22 cellular contexts compared by ENCODE assay signal in the genomic region with DNA sequence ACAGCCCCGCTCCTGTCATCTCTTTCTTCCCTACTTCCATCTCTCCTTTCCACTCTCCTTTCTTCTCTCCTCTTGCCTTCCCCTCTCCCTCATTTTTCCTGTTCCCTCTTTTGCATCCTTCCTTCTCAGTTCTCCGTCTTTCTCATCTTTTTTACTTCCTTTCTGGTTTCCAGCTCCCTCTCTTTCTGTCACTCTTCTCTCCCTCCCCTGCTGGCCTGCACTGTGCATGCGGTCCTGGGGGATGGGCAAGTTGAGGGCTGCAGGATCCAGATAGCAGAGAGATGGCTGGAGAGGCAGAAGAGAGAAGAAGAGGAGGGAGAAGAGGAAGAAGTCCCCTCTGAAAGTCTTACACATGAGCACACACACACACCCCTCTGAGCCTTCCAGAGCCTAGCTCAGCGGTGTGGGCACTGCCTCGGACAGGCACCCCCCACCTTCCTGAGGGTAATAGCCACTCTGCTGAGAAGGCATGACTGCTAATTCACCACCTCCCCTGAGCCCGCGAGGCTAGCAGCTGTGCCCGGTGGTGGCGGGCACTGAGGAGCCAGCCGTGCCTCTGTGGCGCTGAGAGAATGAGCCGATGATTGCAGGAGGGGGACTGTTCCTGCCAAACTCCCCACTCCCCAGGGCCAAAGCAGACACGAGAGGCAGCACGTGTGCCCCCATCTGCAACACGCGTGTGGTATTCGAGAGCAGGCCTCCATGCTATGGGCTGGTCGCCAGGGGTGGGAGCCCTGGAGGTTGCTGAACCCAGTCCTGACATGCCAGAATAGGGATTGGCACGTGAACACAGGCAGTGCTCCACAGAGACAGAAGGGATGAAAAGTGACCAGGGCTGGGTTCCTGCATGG. TPM values are rescaled to one million over a fixed set of nuclear protein-coding genes. Genes with fewer than 3 reads are reported as not detected.
A peak's percentile ranks its signal among the peaks of the same experiment; 100 is the strongest.
DNase-seq lines count a peak whose midpoint lies in the region; ATAC-seq, FAIRE-seq and TF ChIP-seq lines count a peak whose summit lies in the region.
"Had no signal": no experiment of that assay in that cellular context is flagged by ENCODE, and none has a peak within 500 bp of the region (broad histone marks: within the 10 kb centered on the region; RNA-seq: fewer than 3 reads in every experiment).

No MANE protein-coding gene starts in this region.

- H3K9ac ChIP-seq in BLaER1, result peak overlapping the region; percentile 17; the same call in 1 of the 2 replicates
- no peak overlapping the region for H3K9ac ChIP-seq in astrocyte (ENCODE audit: low read length)
- no peak overlapping the region for H3K9ac ChIP-seq in HepG2 (ENCODE audit: insufficient read depth, low read depth, low read length)

- H3K9me3 ChIP-seq in BLaER1 (no peaks in the 10 kb centered on the region), astrocyte (ENCODE audit: insufficient read depth, low read depth, low read length) (no peaks in the 10 kb centered on the region), HepG2 (ENCODE audit: low read length) (no peaks in the 10 kb centered on the region), PC-9 (ENCODE audit: insufficient read depth, low read depth) (no peaks in the 10 kb centered on the region), tibial nerve (no peaks in the 10 kb centered on the region)
- H3K9me3 ChIP-seq: body of pancreas had no signal

- intact Hi-C loops in HepG2 (cut with micrococcal nuclease; ENCODE audit: unreplicated experiment), result no loop called here
- intact Hi-C loops in lower leg skin (cut with DNase I; ENCODE audit: low total_unique reads), result no loop called here
- intact Hi-C loops in PC-9 (cut with micrococcal nuclease; ENCODE audit: unreplicated experiment), result no loop called here
- intact Hi-C loops in left cardiac atrium (cut with DNase I), result no loop called here

- WGBS in HepG2 (ENCODE audit: low lambda C conversion rate), result 67% methylated on average over 13 of the region's 19 CpGs
- 42 to 61% methylated on average over 15 to 19 of the region's 19 CpGs for WGBS in lower leg skin, 2 donors
- whole genome bisulfite sequencing in tibial nerve, 2 donors, result 57 to 64% methylated on average over 18 to 19 of the region's 19 CpGs

- peaks cover 2% of the 10 kb centered on the region for H3K36me3 Mint-ChIP-seq in astrocyte (ENCODE audit: low read depth, unreplicated experiment)
- H3K36me3 Mint-ChIP-seq: activated naive CD8-positive, alpha-beta T cell treated with anti-CD3 and anti-CD28 coated beads for 36 hours; CD4-positive, CD25-positive, alpha-beta regulatory T cell had no signal

- TF ChIP-seq CTCF in astrocyte (IDR thresholded peaks at IDR 0.05; ENCODE audit: insufficient read depth, low read depth, low read length) (no peak), HepG2 (CRISPR knock-in tag; IDR thresholded peaks at IDR 0.05) (no peak), lower leg skin (IDR thresholded peaks at IDR 0.05) (no peak), PC-9 (conservative IDR thresholded peaks at IDR 0.05) (no peak), tibial nerve (IDR thresholded peaks at IDR 0.05) (no peak)

- H3K36me3 ChIP-seq in BLaER1 (no peaks in the 10 kb centered on the region), astrocyte (ENCODE audit: insufficient read depth, low read length) (no peaks in the 10 kb centered on the region), HepG2 (replicated peaks in 1 of 2; ENCODE audit: control insufficient read depth in 1 of 2, insufficient read depth in 2 of 2, low read length in 2 of 2) (no peaks in the 10 kb centered on the region), PC-9 (ENCODE audit: low read depth) (no peaks in the 10 kb centered on the region), tibial nerve (peaks cover 0 to 14% (median 0%) of the 10 kb centered on the region in 3 donors)

- TF ChIP-seq RAD21 in HepG2 (CRISPR knock-in tag; IDR thresholded peaks at IDR 0.05), result no peak

- in situ Hi-C loops in HepG2 (cut with HindIII; ENCODE audit: extremely low pct_ligation_motif_present, low pct_unique_long_range_greater_than_20kb), result loop anchor here (10.0 kb wide), 1 partner anchor 151 kb away; the partner anchor contains the start of gene RPS14

- H3F3A ChIP-seq in PC-9 (ENCODE audit: insufficient read depth, low read depth), result no peaks in the 10 kb centered on the region; the same call in 1 of the 2 replicates

- BruUV-seq in HepG2 (replicated peaks; lab: Mats Ljungman, UMichigan), result no TSS peak
- no TSS peak for BruUV-seq in PC-9 (replicated peaks; lab: Mats Ljungman, UMichigan)

- no peaks in the 10 kb centered on the region for H3K9me2 ChIP-seq in PC-9 (ENCODE audit: insufficient read depth)

- no peak for FAIRE-seq in astrocyte (lab: Jason Lieb, UNC)
- no peak for FAIRE-seq in HepG2 (lab: Jason Lieb, UNC)
- FAIRE-seq: H54 had no signal

- H4K20me1 ChIP-seq in BLaER1 (no peaks in the 10 kb centered on the region), astrocyte (ENCODE audit: insufficient read depth, low read length) (no peaks in the 10 kb centered on the region), HepG2 (ENCODE audit: insufficient read depth, low read length) (no peaks in the 10 kb centered on the region), PC-9 (ENCODE audit: insufficient read depth) (no peaks in the 10 kb centered on the region)

- peaks cover 43% of the 10 kb centered on the region for H3K4me1 ChIP-seq in BLaER1
- peaks cover 13% of the 10 kb centered on the region for H3K4me1 ChIP-seq in astrocyte (ENCODE audit: insufficient read depth, low read length)
- peaks cover 19% of the 10 kb centered on the region for H3K4me1 ChIP-seq in HepG2 (ENCODE audit: insufficient read depth, low read length)
- peaks cover 11% of the 10 kb centered on the region for H3K4me1 ChIP-seq in PC-9 (replicated peaks; ENCODE audit: insufficient read depth)
- peaks cover 0 to 39% (median 11%) of the 10 kb centered on the region in 4 donors for H3K4me1 ChIP-seq in tibial nerve

- peak overlapping the region; percentile 56 for H3K27ac ChIP-seq in BLaER1
- H3K27ac ChIP-seq in astrocyte (ENCODE audit: low read depth, low read length), result no peak overlapping the region
- H3K27ac ChIP-seq in HepG2 (ENCODE audit: extremely low read length, insufficient read depth, low read length), result no peak overlapping the region
- no peak overlapping the region for H3K27ac ChIP-seq in PC-9
- H3K27ac ChIP-seq in tibial nerve, result peak overlapping the region in 1 of 4 donors; percentile 6
- H3K27ac ChIP-seq: body of pancreas, foreskin keratinocyte had no signal

- H2AFZ ChIP-seq in astrocyte (ENCODE audit: low read depth, low read length), result no peak overlapping the region
- H2AFZ ChIP-seq in HepG2 (ENCODE audit: low read length), result no peak overlapping the region
- no peak overlapping the region for H2AFZ ChIP-seq in PC-9

- H3K4me3 ChIP-seq in BLaER1 (no peak overlapping the region), astrocyte (ENCODE audit: insufficient read depth, low read depth, low read length) (no peak overlapping the region), HepG2 (replicated peaks in 1 of 3; ENCODE audit: insufficient read depth in 1 of 3, low read depth in 2 of 3, low read length in 3 of 3) (no peak overlapping the region), lower leg skin (ENCODE audit: low read depth, poor library complexity, severe bottlenecking) (no peak overlapping the region), PC-9 (no peak overlapping the region), tibial nerve (no peak overlapping the region)
- H3K4me3 ChIP-seq: body of pancreas had no signal

- POLR2A ChIA-PET in HepG2 (lab: Yijun Ruan, JAX) (no interaction called here), PC-9 (lab: Charles Lee; ENCODE audit: unreplicated experiment) (no interaction called here)

- peaks cover 25% of the 10 kb centered on the region for H3K4me1 Mint-ChIP-seq in astrocyte (ENCODE audit: low read depth, unreplicated experiment)
- H3K4me1 Mint-ChIP-seq: activated CD4-positive, alpha-beta T cell treated with anti-CD3 and anti-CD28 coated beads for 36 hours; activated naive CD8-positive, alpha-beta T cell treated with anti-CD3 and anti-CD28 coated beads for 36 hours; CD4-positive, CD25-positive, alpha-beta regulatory T cell had no signal

- CTCF ChIA-PET in HepG2 (lab: Yijun Ruan, JAX; ENCODE audit: low intra/inter-chr PET ratio, low total read pairs), result no interaction called here
- CTCF ChIA-PET in PC-9 (lab: Charles Lee), result interaction anchor here (1.0 kb wide), 1 partner anchor 23 kb away, joined by 3 read pairs; no protein-coding TSS in a partner anchor

- H3K27ac Mint-ChIP-seq in astrocyte (ENCODE audit: unreplicated experiment), result peak overlapping the region; percentile 79
- H3K27ac Mint-ChIP-seq: activated CD4-positive, alpha-beta T cell treated with anti-CD3 and anti-CD28 coated beads for 36 hours; activated naive CD8-positive, alpha-beta T cell treated with anti-CD3 and anti-CD28 coated beads for 36 hours; dendritic cell treated with granulocyte-macrophage colony-stimulating factor and Interleukin-4, amounts not matched to agents 40 ng/mL and 50 ng/mL, for 4 days had no signal

- H3K9me3 Mint-ChIP-seq in astrocyte (ENCODE audit: unreplicated experiment), result peaks cover 2% of the 10 kb centered on the region
- H3K9me3 Mint-ChIP-seq: activated naive CD8-positive, alpha-beta T cell treated with anti-CD3 and anti-CD28 coated beads for 36 hours; CD4-positive, CD25-positive, alpha-beta regulatory T cell; dendritic cell treated with granulocyte-macrophage colony-stimulating factor and Interleukin-4, amounts not matched to agents 40 ng/mL and 50 ng/mL, for 4 days had no signal

- DNase-seq in NCI-H69 (lab: John Stamatoyannopoulos, UW) (peak; percentile 34), astrocyte (ENCODE audit: low read depth) (no peak), HepG2 (ENCODE audit: low spot score) (no peak), lower leg skin (ENCODE audit: low spot score in 2 of 2) (no peak), PC-9 (no peak), tibial nerve (ENCODE audit: low spot score in 2 of 2) (no peak), left cardiac atrium (no peak)
- DNase-seq: ACHN; activated CD4-positive, alpha-beta T cell treated with anti-CD3 and anti-CD28 coated beads for 36 hours; activated naive CD8-positive, alpha-beta T cell treated with anti-CD3 and anti-CD28 coated beads for 36 hours; body of pancreas; CD4-positive, CD25-positive, alpha-beta regulatory T cell; foreskin keratinocyte; GF-D8; hypothalamus; NCI-H510A; SIG-M5; stimulated activated CD4-positive, alpha-beta T cell treated with anti-CD3 and anti-CD28 coated beads, Interleukin-12 subunit alpha, Interleukin-12 subunit beta, amount 100 ng/mL, for 4 hours had no signal

- H3K4me3 Mint-ChIP-seq in astrocyte (ENCODE audit: unreplicated experiment), result no peak overlapping the region
- H3K4me3 Mint-ChIP-seq: activated CD4-positive, alpha-beta T cell treated with anti-CD3 and anti-CD28 coated beads for 36 hours; activated naive CD8-positive, alpha-beta T cell treated with anti-CD3 and anti-CD28 coated beads for 36 hours; CD4-positive, CD25-positive, alpha-beta regulatory T cell; dendritic cell treated with granulocyte-macrophage colony-stimulating factor and Interleukin-4, amounts not matched to agents 40 ng/mL and 50 ng/mL, for 4 days had no signal

- H3K27me3 Mint-ChIP-seq in astrocyte (ENCODE audit: low read depth, unreplicated experiment), result no peaks in the 10 kb centered on the region
- H3K27me3 Mint-ChIP-seq: activated CD4-positive, alpha-beta T cell treated with anti-CD3 and anti-CD28 coated beads for 36 hours; activated naive CD8-positive, alpha-beta T cell treated with anti-CD3 and anti-CD28 coated beads for 36 hours had no signal

- H3K27me3 ChIP-seq in BLaER1, result no peaks in the 10 kb centered on the region
- peaks cover 3% of the 10 kb centered on the region for H3K27me3 ChIP-seq in astrocyte (ENCODE audit: insufficient read depth, low read length)
- H3K27me3 ChIP-seq in HepG2 (ENCODE audit: control insufficient read depth in 1 of 2, insufficient read depth in 2 of 2, low read length in 2 of 2), result peaks cover 0 to 15% of the 10 kb centered on the region in 2 experiments; a peak in 3 of 5 replicates
- 0 out of 2 replicates have a peak, but pooled peaks cover 6% of the 10 kb centered on the region for H3K27me3 ChIP-seq in PC-9 (ENCODE audit: insufficient read depth, low read depth)
- H3K27me3 ChIP-seq in tibial nerve, result no peaks in the 10 kb centered on the region
- H3K27me3 ChIP-seq: body of pancreas, foreskin keratinocyte had no signal

- no peak for TF ChIP-seq POLR2A in HepG2 (IDR thresholded peaks at IDR 0.05; ENCODE audit: insufficient read depth in 1 of 2, low read depth in 2 of 2, low read length in 2 of 2)
- TF ChIP-seq POLR2A in lower leg skin (IDR thresholded peaks at IDR 0.05), result no peak
- no peak for TF ChIP-seq POLR2A in tibial nerve (IDR thresholded peaks at IDR 0.05)

- H3K4me2 ChIP-seq in BLaER1, result peak overlapping the region; percentile 84
- H3K4me2 ChIP-seq in astrocyte (ENCODE audit: low read length), result no peak overlapping the region
- no peak overlapping the region for H3K4me2 ChIP-seq in HepG2 (ENCODE audit: low read depth, low read length)
- H3K4me2 ChIP-seq in PC-9, result no peak overlapping the region

- ATAC-seq in HepG2 (no peak), left cardiac atrium (no peak)
- ATAC-seq: activated CD4-positive, alpha-beta T cell treated with anti-CD3 and anti-CD28 coated beads for 36 hours; body of pancreas; foreskin keratinocyte had no signal

- TF ChIP-seq EP300 in HepG2 (IDR thresholded peaks at IDR 0.05; ENCODE audit: low read depth in 2 of 2, low read length in 2 of 2) (no peak), HepG2 (CRISPR knock-in tag; IDR thresholded peaks at IDR 0.05; ENCODE audit: borderline replicate concordance) (no peak), tibial nerve (IDR thresholded peaks at IDR 0.05) (no peak)

- H3K79me2 ChIP-seq in astrocyte (ENCODE audit: insufficient read depth, low read length), result no peaks in the 10 kb centered on the region
- H3K79me2 ChIP-seq in HepG2 (ENCODE audit: insufficient read depth, low read length), result no peaks in the 10 kb centered on the region
- no peaks in the 10 kb centered on the region for H3K79me2 ChIP-seq in PC-9 (ENCODE audit: low read depth)

RNA-seq across cellular contexts. Expression of gene CAMK2A, which starts 3.7 kb away (rescaled TPM):
- 1.2 and 1.6 TPM in 2 replicates for total RNA-seq in astrocyte
- 0.11 TPM in 1 of 2 replicates, not detected in the other for total RNA-seq in HepG2 (2016; rRNA removed; fragmentation: Illumina TruSeq; extraction: Trizol)
- total RNA-seq in HepG2 (2016; cell fraction: cytosol; rRNA removed; fragmentation: Illumina TruSeq; extraction: Trizol; ENCODE audit: low read depth), result not detected in 2 replicates
- total RNA-seq in HepG2 (2016; cell fraction: insoluble cytoplasmic fraction; rRNA removed; fragmentation: Illumina TruSeq; extraction: Trizol), result 0.03 and 0.09 TPM in 2 replicates
- not detected in 2 replicates for total RNA-seq in HepG2 (2016; cell fraction: membrane; rRNA removed; fragmentation: Illumina TruSeq; extraction: Trizol)
- 0.25 and 0.40 TPM in 2 replicates for total RNA-seq in HepG2 (2016; cell fraction: nucleus; rRNA removed; fragmentation: Illumina TruSeq; extraction: Trizol)
- polyA plus RNA-seq in HepG2 (2011; rRNA removed), result 0.16 TPM in 1 of 2 replicates, not detected in the other
- polyA plus RNA-seq in HepG2 (2011; cell fraction: cytosol; rRNA removed), result 0.03 and 0.04 TPM in 2 replicates
- 0.09 and 0.39 TPM in 2 replicates for polyA plus RNA-seq in HepG2 (2011; cell fraction: nucleus; rRNA removed)
- 0.03 and 0.08 TPM in 2 replicates for polyA plus RNA-seq in HepG2 (2012)
- 0.06 TPM in 1 of 2 replicates, not detected in the other for polyA plus RNA-seq in HepG2 (2016; cell fraction: cytosol; fragmentation: Illumina TruSeq; extraction: Trizol; ENCODE audit: low read depth)
- polyA plus RNA-seq in HepG2 (2016; cell fraction: insoluble cytoplasmic fraction; fragmentation: Illumina TruSeq; extraction: Trizol; ENCODE audit: low read depth), result 0.05 TPM in 1 of 2 replicates, not detected in the other
- not detected in 2 replicates for polyA plus RNA-seq in HepG2 (2016; cell fraction: membrane; fragmentation: Illumina TruSeq; extraction: Trizol; ENCODE audit: low read depth)
- 0.34 and 0.43 TPM in 2 replicates for polyA plus RNA-seq in HepG2 (2016; cell fraction: nucleus; fragmentation: Illumina TruSeq; extraction: Trizol; ENCODE audit: insufficient read depth, low read depth)
- polyA minus RNA-seq in HepG2 (2011; rRNA and poly(A)+ RNA removed; ENCODE audit: low replicate concordance), result 0.14 TPM in 1 of 2 replicates, not detected in the other
- not detected in 2 replicates for polyA minus RNA-seq in HepG2 (2011; cell fraction: cytosol; rRNA and poly(A)+ RNA removed)
- 0.12 TPM in 1 of 2 replicates, not detected in the other for polyA minus RNA-seq in HepG2 (2011; cell fraction: nucleus; rRNA and poly(A)+ RNA removed)
- under 1 TPM in 1 of 4 donors, not detected in 3; 0.23 TPM for total RNA-seq in lower leg skin
- total RNA-seq in PC-9 (2021), result 0.13 and 0.65 TPM in 2 replicates
- 1 to 10 TPM in 3 of 4 donors, under 1 TPM in 1; 0.20 to 2.4 (median 1.3) TPM for total RNA-seq in tibial nerve
- 10 to 100 TPM; 10.8 to 16.3 TPM for total RNA-seq in left cardiac atrium
- total RNA-seq: activated CD4-positive, alpha-beta T cell treated with anti-CD3 and anti-CD28 coated beads for 36 hours; activated naive CD8-positive, alpha-beta T cell treated with anti-CD3 and anti-CD28 coated beads for 36 hours; CD4-positive, CD25-positive, alpha-beta regulatory T cell; kidney epithelial cell had no signal
- polyA plus RNA-seq: CD4-positive, CD25-positive, alpha-beta regulatory T cell; foreskin keratinocyte had no signal

RNA-seq across cellular contexts. Expression of gene ARSI, which starts 9.4 kb away (rescaled TPM):
- total RNA-seq in astrocyte (21.4 and 23.0 TPM in 2 replicates), HepG2 (2016; rRNA removed; fragmentation: Illumina TruSeq; extraction: Trizol) (17.6 and 33.9 TPM in 2 replicates), lower leg skin (1 to 10 TPM; 1.6 to 4.5 (median 2.6) TPM), PC-9 (2021) (2.6 and 3.2 TPM in 2 replicates), tibial nerve (10 to 100 TPM in 1 of 4 donors, 1 to 10 TPM in 3; 7.3 to 17.0 (median 8.1) TPM), left cardiac atrium (under 1 TPM; 0.68 to 0.84 TPM)
- 3.1 and 3.4 TPM in 2 replicates for total RNA-seq in HepG2 (2016; cell fraction: cytosol; rRNA removed; fragmentation: Illumina TruSeq; extraction: Trizol; ENCODE audit: low read depth)
- total RNA-seq in HepG2 (2016; cell fraction: insoluble cytoplasmic fraction; rRNA removed; fragmentation: Illumina TruSeq; extraction: Trizol), result 21.4 and 37.4 TPM in 2 replicates
- total RNA-seq in HepG2 (2016; cell fraction: membrane; rRNA removed; fragmentation: Illumina TruSeq; extraction: Trizol), result 11.0 and 13.0 TPM in 2 replicates
- 25.8 and 28.7 TPM in 2 replicates for total RNA-seq in HepG2 (2016; cell fraction: nucleus; rRNA removed; fragmentation: Illumina TruSeq; extraction: Trizol)
- polyA plus RNA-seq in HepG2 (2011; rRNA removed), result 4.2 and 6.4 TPM in 2 replicates
- 6.1 and 8.6 TPM in 2 replicates for polyA plus RNA-seq in HepG2 (2011; cell fraction: cytosol; rRNA removed)
- 5.3 and 5.7 TPM in 2 replicates for polyA plus RNA-seq in HepG2 (2011; cell fraction: nucleus; rRNA removed)
- 2.2 and 3.5 TPM in 2 replicates for polyA plus RNA-seq in HepG2 (2012)
- polyA plus RNA-seq in HepG2 (2016; cell fraction: cytosol; fragmentation: Illumina TruSeq; extraction: Trizol; ENCODE audit: low read depth), result 2.1 and 2.4 TPM in 2 replicates
- 14.2 and 17.0 TPM in 2 replicates for polyA plus RNA-seq in HepG2 (2016; cell fraction: insoluble cytoplasmic fraction; fragmentation: Illumina TruSeq; extraction: Trizol; ENCODE audit: low read depth)
- polyA plus RNA-seq in HepG2 (2016; cell fraction: membrane; fragmentation: Illumina TruSeq; extraction: Trizol; ENCODE audit: low read depth), result 5.0 and 7.0 TPM in 2 replicates
- 29.1 and 30.1 TPM in 2 replicates for polyA plus RNA-seq in HepG2 (2016; cell fraction: nucleus; fragmentation: Illumina TruSeq; extraction: Trizol; ENCODE audit: insufficient read depth, low read depth)
- 0.07 and 16.9 TPM in 2 replicates for polyA minus RNA-seq in HepG2 (2011; rRNA and poly(A)+ RNA removed; ENCODE audit: low replicate concordance)
- 5.9 and 6.4 TPM in 2 replicates for polyA minus RNA-seq in HepG2 (2011; cell fraction: cytosol; rRNA and poly(A)+ RNA removed)
- polyA minus RNA-seq in HepG2 (2011; cell fraction: nucleus; rRNA and poly(A)+ RNA removed), result 4.8 and 6.6 TPM in 2 replicates
- total RNA-seq: activated CD4-positive, alpha-beta T cell treated with anti-CD3 and anti-CD28 coated beads for 36 hours; activated naive CD8-positive, alpha-beta T cell treated with anti-CD3 and anti-CD28 coated beads for 36 hours; CD4-positive, CD25-positive, alpha-beta regulatory T cell had no signal
- polyA plus RNA-seq: CD4-positive, CD25-positive, alpha-beta regulatory T cell had no signal
